Comparison of ENCODE assay signal across 1 cellular context in the genomic region with DNA sequence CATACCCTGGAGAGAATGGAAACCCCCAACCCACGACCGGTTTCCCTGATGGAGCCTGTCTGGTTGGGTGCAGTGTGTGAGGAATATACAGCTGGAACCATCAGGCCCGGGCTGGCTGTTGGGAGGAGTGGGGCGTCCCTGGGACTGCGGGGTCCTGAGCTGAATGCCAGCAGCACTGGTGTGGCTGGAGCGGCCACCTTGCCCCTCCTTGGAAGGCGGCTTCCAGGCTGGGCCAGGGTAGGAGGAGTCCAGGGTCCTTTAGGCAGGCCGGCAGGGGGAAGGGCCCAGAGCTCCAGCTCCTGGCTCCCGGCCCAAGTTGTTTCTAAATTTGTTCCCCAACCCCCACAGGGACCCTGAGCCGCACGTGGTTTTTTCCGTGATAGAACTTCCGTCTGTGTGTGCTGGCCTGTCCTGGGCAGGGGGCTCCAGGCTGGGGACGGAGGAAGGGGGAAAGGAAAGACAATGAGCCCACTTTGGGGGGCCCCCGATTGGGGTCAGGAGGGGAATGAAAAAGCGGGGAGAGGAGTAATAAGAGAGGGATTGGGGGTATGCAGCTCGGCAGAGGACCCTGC.
A peak's percentile ranks its signal among the peaks of the same experiment; 100 is the strongest.
TF ChIP-seq lines count a peak whose summit lies in the region.

No MANE protein-coding gene starts in this region.

TF ChIP-seq in HepG2, 621 proteins besides CTCF, POLR2A, EP300 and RAD21 (continues in another document):
- TF ChIP-seq, protein P1, sequence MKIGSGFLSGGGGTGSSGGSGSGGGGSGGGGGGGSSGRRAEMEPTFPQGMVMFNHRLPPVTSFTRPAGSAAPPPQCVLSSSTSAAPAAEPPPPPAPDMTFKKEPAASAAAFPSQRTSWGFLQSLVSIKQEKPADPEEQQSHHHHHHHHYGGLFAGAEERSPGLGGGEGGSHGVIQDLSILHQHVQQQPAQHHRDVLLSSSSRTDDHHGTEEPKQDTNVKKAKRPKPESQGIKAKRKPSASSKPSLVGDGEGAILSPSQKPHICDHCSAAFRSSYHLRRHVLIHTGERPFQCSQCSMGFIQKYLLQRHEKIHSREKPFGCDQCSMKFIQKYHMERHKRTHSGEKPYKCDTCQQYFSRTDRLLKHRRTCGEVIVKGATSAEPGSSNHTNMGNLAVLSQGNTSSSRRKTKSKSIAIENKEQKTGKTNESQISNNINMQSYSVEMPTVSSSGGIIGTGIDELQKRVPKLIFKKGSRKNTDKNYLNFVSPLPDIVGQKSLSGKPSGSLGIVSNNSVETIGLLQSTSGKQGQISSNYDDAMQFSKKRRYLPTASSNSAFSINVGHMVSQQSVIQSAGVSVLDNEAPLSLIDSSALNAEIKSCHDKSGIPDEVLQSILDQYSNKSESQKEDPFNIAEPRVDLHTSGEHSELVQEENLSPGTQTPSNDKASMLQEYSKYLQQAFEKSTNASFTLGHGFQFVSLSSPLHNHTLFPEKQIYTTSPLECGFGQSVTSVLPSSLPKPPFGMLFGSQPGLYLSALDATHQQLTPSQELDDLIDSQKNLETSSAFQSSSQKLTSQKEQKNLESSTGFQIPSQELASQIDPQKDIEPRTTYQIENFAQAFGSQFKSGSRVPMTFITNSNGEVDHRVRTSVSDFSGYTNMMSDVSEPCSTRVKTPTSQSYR (CRISPR knock-in tag; IDR thresholded peaks at IDR 0.05; ENCODE audit: borderline replicate concordance) = peak; percentile 72; the same call in 1 of the 2 replicates
- TF ChIP-seq ZNF883 (CRISPR knock-in tag; IDR thresholded peaks at IDR 0.05; ENCODE audit: not compliant biosample characterization) = peak; percentile 32
- 0 out of 2 replicates have a peak, but pooled peaks have one; percentile 3 for TF ChIP-seq HOXA3 (CRISPR knock-in tag; IDR thresholded peaks at IDR 0.05)
- no peak for TF ChIP-seq SNRNP70 (IDR thresholded peaks at IDR 0.05; ENCODE audit: low read depth, low read length)
- TF ChIP-seq, protein P2, sequence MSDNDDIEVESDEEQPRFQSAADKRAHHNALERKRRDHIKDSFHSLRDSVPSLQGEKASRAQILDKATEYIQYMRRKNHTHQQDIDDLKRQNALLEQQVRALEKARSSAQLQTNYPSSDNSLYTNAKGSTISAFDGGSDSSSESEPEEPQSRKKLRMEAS (IDR thresholded peaks at IDR 0.05) = peak; percentile 79
- TF ChIP-seq ZNF510 (CRISPR knock-in tag; IDR thresholded peaks at IDR 0.05; ENCODE audit: low read depth) = 0 out of 2 replicates have a peak, but pooled peaks have one; percentile 31
- peak; percentile 19; the same call in 1 of the 2 replicates for TF ChIP-seq ZNF747 (CRISPR knock-in tag; IDR thresholded peaks at IDR 0.05; ENCODE audit: borderline replicate concordance)
- TF ChIP-seq TCF12 (IDR thresholded peaks at IDR 0.05) = no peak
- 0 out of 2 replicates have a peak, but pooled peaks have one; percentile 36 for TF ChIP-seq TCF12 (CRISPR knock-in tag; IDR thresholded peaks at IDR 0.05)
- TF ChIP-seq ZNF230 (CRISPR knock-in tag; IDR thresholded peaks at IDR 0.05) = 0 out of 2 replicates have a peak, but pooled peaks have one; percentile 74
- TF ChIP-seq ZNF20 (CRISPR knock-in tag; IDR thresholded peaks at IDR 0.05) = peak; percentile 84; the same call in 1 of the 2 replicates
- peak; percentile 73; the same call in 1 of the 2 replicates for TF ChIP-seq DMAP1 (CRISPR knock-in tag; IDR thresholded peaks at IDR 0.05)
- TF ChIP-seq MED8 (CRISPR knock-in tag; IDR thresholded peaks at IDR 0.05; ENCODE audit: insufficient replicate concordance) = peak; percentile 70
- TF ChIP-seq KDM4B (CRISPR knock-in tag; IDR thresholded peaks at IDR 0.05) = no peak
- TF ChIP-seq ZEB1 (IDR thresholded peaks at IDR 0.05; ENCODE audit: insufficient replicate concordance, low read depth) = peak; percentile 65
- TF ChIP-seq, protein P3, sequence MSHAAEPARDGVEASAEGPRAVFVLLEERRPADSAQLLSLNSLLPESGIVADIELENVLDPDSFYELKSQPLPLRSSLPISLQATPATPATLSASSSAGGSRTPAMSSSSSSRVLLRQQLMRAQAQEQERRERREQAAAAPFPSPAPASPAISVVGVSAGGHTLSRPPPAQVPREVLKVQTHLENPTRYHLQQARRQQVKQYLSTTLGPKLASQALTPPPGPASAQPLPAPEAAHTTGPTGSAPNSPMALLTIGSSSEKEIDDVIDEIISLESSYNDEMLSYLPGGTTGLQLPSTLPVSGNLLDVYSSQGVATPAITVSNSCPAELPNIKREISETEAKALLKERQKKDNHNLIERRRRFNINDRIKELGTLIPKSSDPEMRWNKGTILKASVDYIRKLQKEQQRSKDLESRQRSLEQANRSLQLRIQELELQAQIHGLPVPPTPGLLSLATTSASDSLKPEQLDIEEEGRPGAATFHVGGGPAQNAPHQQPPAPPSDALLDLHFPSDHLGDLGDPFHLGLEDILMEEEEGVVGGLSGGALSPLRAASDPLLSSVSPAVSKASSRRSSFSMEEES (CRISPR knock-in tag; IDR thresholded peaks at IDR 0.05) = 0 out of 2 replicates have a peak, but pooled peaks have one; percentile 9
- TF ChIP-seq, protein P4, sequence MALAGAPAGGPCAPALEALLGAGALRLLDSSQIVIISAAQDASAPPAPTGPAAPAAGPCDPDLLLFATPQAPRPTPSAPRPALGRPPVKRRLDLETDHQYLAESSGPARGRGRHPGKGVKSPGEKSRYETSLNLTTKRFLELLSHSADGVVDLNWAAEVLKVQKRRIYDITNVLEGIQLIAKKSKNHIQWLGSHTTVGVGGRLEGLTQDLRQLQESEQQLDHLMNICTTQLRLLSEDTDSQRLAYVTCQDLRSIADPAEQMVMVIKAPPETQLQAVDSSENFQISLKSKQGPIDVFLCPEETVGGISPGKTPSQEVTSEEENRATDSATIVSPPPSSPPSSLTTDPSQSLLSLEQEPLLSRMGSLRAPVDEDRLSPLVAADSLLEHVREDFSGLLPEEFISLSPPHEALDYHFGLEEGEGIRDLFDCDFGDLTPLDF (CRISPR knock-in tag; IDR thresholded peaks at IDR 0.05) = no peak
- no peak for TF ChIP-seq ZNF839 (CRISPR knock-in tag; IDR thresholded peaks at IDR 0.05; ENCODE audit: borderline replicate concordance)
- peak; percentile 5; the same call in 1 of the 2 replicates for TF ChIP-seq KDM2A (CRISPR knock-in tag; IDR thresholded peaks at IDR 0.05; ENCODE audit: borderline replicate concordance, low read depth)
- TF ChIP-seq, protein P5, sequence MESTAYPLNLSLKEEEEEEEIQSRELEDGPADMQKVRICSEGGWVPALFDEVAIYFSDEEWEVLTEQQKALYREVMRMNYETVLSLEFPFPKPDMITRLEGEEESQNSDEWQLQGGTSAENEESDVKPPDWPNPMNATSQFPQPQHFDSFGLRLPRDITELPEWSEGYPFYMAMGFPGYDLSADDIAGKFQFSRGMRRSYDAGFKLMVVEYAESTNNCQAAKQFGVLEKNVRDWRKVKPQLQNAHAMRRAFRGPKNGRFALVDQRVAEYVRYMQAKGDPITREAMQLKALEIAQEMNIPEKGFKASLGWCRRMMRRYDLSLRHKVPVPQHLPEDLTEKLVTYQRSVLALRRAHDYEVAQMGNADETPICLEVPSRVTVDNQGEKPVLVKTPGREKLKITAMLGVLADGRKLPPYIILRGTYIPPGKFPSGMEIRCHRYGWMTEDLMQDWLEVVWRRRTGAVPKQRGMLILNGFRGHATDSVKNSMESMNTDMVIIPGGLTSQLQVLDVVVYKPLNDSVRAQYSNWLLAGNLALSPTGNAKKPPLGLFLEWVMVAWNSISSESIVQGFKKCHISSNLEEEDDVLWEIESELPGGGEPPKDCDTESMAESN (CRISPR knock-in tag; conservative IDR thresholded peaks at IDR 0.05) = peak; percentile 70
- TF ChIP-seq ZNF563 (CRISPR knock-in tag; IDR thresholded peaks at IDR 0.05) = 0 out of 2 replicates have a peak, but pooled peaks have one; percentile 17
- TF ChIP-seq, protein P6, sequence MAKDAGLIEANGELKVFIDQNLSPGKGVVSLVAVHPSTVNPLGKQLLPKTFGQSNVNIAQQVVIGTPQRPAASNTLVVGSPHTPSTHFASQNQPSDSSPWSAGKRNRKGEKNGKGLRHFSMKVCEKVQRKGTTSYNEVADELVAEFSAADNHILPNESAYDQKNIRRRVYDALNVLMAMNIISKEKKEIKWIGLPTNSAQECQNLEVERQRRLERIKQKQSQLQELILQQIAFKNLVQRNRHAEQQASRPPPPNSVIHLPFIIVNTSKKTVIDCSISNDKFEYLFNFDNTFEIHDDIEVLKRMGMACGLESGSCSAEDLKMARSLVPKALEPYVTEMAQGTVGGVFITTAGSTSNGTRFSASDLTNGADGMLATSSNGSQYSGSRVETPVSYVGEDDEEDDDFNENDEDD (CRISPR knock-in tag; IDR thresholded peaks at IDR 0.05; ENCODE audit: borderline replicate concordance) = 0 out of 2 replicates have a peak, but pooled peaks have one; percentile 2
- TF ChIP-seq ZBTB7B (CRISPR knock-in tag; IDR thresholded peaks at IDR 0.05) = peak; percentile 13
- peak; percentile 52 for TF ChIP-seq PRPF4 (IDR thresholded peaks at IDR 0.05; ENCODE audit: low read depth, low read length, poor library complexity, severe bottlenecking)
- TF ChIP-seq, protein P7, sequence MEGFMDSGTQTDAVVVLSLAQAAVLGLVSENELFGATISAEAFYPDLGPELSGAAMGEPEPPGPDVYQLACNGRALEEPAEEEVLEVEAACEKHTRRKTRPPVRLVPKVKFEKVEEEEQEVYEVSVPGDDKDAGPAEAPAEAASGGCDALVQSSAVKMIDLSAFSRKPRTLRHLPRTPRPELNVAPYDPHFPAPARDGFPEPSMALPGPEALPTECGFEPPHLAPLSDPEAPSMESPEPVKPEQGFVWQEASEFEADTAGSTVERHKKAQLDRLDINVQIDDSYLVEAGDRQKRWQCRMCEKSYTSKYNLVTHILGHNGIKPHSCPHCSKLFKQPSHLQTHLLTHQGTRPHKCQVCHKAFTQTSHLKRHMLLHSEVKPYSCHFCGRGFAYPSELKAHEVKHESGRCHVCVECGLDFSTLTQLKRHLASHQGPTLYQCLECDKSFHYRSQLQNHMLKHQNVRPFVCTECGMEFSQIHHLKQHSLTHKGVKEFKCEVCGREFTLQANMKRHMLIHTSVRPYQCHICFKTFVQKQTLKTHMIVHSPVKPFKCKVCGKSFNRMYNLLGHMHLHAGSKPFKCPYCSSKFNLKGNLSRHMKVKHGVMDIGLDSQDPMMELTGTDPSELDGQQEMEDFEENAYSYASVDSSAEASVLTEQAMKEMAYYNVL (CRISPR knock-in tag; IDR thresholded peaks at IDR 0.05; ENCODE audit: borderline replicate concordance) = peak; percentile 37; the same call in 1 of the 2 replicates
- TF ChIP-seq ZBTB20 (CRISPR knock-in tag; IDR thresholded peaks at IDR 0.05; ENCODE audit: borderline replicate concordance, low read depth) = peak; percentile 10; the same call in 1 of the 2 replicates
- TF ChIP-seq HNF4A (CRISPR knock-in tag; IDR thresholded peaks at IDR 0.05) = peak; percentile 2; the same call in 1 of the 2 replicates
- peak; percentile 33; the same call in 1 of the 2 replicates for TF ChIP-seq ZNF30 (CRISPR knock-in tag; IDR thresholded peaks at IDR 0.05)
- TF ChIP-seq ZNF761 (CRISPR knock-in tag; conservative IDR thresholded peaks at IDR 0.05) = 0 out of 2 replicates have a peak, but pooled peaks have one; percentile 2
- TF ChIP-seq, protein P8, sequence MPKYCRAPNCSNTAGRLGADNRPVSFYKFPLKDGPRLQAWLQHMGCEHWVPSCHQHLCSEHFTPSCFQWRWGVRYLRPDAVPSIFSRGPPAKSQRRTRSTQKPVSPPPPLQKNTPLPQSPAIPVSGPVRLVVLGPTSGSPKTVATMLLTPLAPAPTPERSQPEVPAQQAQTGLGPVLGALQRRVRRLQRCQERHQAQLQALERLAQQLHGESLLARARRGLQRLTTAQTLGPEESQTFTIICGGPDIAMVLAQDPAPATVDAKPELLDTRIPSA (CRISPR knock-in tag; IDR thresholded peaks at IDR 0.05; ENCODE audit: borderline replicate concordance) = peak; percentile 33; the same call in 1 of the 2 replicates
- TF ChIP-seq PITX1 (CRISPR knock-in tag; IDR thresholded peaks at IDR 0.05) = no peak
- peak; percentile 68; the same call in 1 of the 2 replicates for TF ChIP-seq ZC3H13 (CRISPR knock-in tag; IDR thresholded peaks at IDR 0.05)
- TF ChIP-seq EED (CRISPR knock-in tag; IDR thresholded peaks at IDR 0.05) = peak; percentile 60; the same call in 1 of the 2 replicates
- 0 out of 2 replicates have a peak, but pooled peaks have one; percentile 47 for TF ChIP-seq ZNF235 (CRISPR knock-in tag; IDR thresholded peaks at IDR 0.05; ENCODE audit: borderline replicate concordance)
- TF ChIP-seq NFIB (CRISPR knock-in tag; IDR thresholded peaks at IDR 0.05; ENCODE audit: borderline replicate concordance) = no peak
- TF ChIP-seq, protein P9, sequence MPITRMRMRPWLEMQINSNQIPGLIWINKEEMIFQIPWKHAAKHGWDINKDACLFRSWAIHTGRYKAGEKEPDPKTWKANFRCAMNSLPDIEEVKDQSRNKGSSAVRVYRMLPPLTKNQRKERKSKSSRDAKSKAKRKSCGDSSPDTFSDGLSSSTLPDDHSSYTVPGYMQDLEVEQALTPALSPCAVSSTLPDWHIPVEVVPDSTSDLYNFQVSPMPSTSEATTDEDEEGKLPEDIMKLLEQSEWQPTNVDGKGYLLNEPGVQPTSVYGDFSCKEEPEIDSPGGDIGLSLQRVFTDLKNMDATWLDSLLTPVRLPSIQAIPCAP (CRISPR knock-in tag; IDR thresholded peaks at IDR 0.05; ENCODE audit: low read depth) = 0 out of 2 replicates have a peak, but pooled peaks have one; percentile 47
- TF ChIP-seq HNF4G (IDR thresholded peaks at IDR 0.05; ENCODE audit: borderline replicate concordance, low read depth, low read length) = peak; percentile 17; the same call in 1 of the 2 replicates
- TF ChIP-seq HNF4G (CRISPR knock-in tag; IDR thresholded peaks at IDR 0.05; ENCODE audit: borderline replicate concordance, low read depth) = no peak
- TF ChIP-seq, protein P10, sequence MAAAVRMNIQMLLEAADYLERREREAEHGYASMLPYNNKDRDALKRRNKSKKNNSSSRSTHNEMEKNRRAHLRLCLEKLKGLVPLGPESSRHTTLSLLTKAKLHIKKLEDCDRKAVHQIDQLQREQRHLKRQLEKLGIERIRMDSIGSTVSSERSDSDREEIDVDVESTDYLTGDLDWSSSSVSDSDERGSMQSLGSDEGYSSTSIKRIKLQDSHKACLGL (CRISPR knock-in tag; IDR thresholded peaks at IDR 0.05) = peak; percentile 39; the same call in 1 of the 2 replicates
- 0 out of 2 replicates have a peak, but pooled peaks have one; percentile 29 for TF ChIP-seq ZNF317 (CRISPR knock-in tag; IDR thresholded peaks at IDR 0.05)
- TF ChIP-seq, protein P11, sequence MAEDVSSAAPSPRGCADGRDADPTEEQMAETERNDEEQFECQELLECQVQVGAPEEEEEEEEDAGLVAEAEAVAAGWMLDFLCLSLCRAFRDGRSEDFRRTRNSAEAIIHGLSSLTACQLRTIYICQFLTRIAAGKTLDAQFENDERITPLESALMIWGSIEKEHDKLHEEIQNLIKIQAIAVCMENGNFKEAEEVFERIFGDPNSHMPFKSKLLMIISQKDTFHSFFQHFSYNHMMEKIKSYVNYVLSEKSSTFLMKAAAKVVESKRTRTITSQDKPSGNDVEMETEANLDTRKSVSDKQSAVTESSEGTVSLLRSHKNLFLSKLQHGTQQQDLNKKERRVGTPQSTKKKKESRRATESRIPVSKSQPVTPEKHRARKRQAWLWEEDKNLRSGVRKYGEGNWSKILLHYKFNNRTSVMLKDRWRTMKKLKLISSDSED (CRISPR knock-in tag; IDR thresholded peaks at IDR 0.05) = no peak
- TF ChIP-seq KLF15 (CRISPR knock-in tag; IDR thresholded peaks at IDR 0.05; ENCODE audit: borderline replicate concordance) = 0 out of 2 replicates have a peak, but pooled peaks have one; percentile 35
- 0 out of 2 replicates have a peak, but pooled peaks have one; percentile 15 for TF ChIP-seq SRF (IDR thresholded peaks at IDR 0.05; ENCODE audit: low read depth, low read length)
- TF ChIP-seq ZNF546 (CRISPR knock-in tag; conservative IDR thresholded peaks at IDR 0.05) = peak; percentile 38; the same call in 1 of the 2 replicates
- 0 out of 2 replicates have a peak, but pooled peaks have one; percentile 55 for TF ChIP-seq SNAI1 (CRISPR knock-in tag; IDR thresholded peaks at IDR 0.05; ENCODE audit: borderline replicate concordance)
- TF ChIP-seq XRCC5 (optimal IDR thresholded peaks at IDR 0.05; ENCODE audit: low read length) = no peak
